Comparison of ENCODE assay signal across 31 cellular contexts in genomic region chr9:18796871-18797270, GRCh38.
"Had no signal": no experiment of that assay in that cellular context is flagged by ENCODE, and none has a peak within 500 bp of the region (broad histone marks: within the 10 kb centered on the region; RNA-seq: fewer than 3 reads in every experiment).

No MANE protein-coding gene starts in this region.

- H3K27ac ChIP-seq: epithelial cell of prostate, gastroesophageal sphincter, parathyroid adenoma, psoas muscle, sigmoid colon, thyroid gland, upper lobe of left lung, vagina had no signal

- H3K4me1 ChIP-seq: psoas muscle, thyroid gland, upper lobe of left lung, vagina had no signal

- ATAC-seq: activated T-cell treated with anti-CD3 and anti-CD28 coated beads, Interleukin-2, amount 50 U/mL, for 4 hours; activated T-helper 17 cell treated with anti-CD3 and anti-CD28 coated beads, Interleukin-2, amount 50 U/mL, for 72 hours; gastroesophageal sphincter; naive thymus-derived CD4-positive, alpha-beta T cell; stimulated activated memory B cell treated with anti-CD40 and anti-IgM and Interleukin-4, amounts not matched to agents 10 μg/mL and 1 μg/mL and 100 μg/mL, for 72 hours; stimulated activated naive CD8-positive, alpha-beta T cell treated with anti-CD3 and anti-CD28 coated beads, Interleukin-15, amount 100 ng/mL, for 72 hours; T-helper 17 cell; WTC11 had no signal

- H3K79me2 ChIP-seq: parathyroid adenoma had no signal

- H3K36me3 ChIP-seq: sigmoid colon, thyroid gland, upper lobe of left lung, vagina had no signal

- DNase-seq: activated CD4-positive, alpha-beta memory T cell treated with anti-CD3 and anti-CD28 coated beads, Interleukin-2, amount 10 ng/mL, durations not matched to agents 7 days and 5 days; activated CD4-positive, alpha-beta T cell treated with anti-CD3 and anti-CD28 coated beads for 1 hour; activated CD4-positive, alpha-beta T cell treated with anti-CD3 and anti-CD28 coated beads, Interleukin-2, amount 10 ng/mL, durations not matched to agents 7 days and 5 days; activated gamma-delta T cell treated with Interleukin-2 at 50 U/mL for 16 hours; activated naive CD4-positive, alpha-beta T cell treated with anti-CD3 and anti-CD28 coated beads, Interleukin-2, amount 50 U/mL, for 16 hours; activated T-cell treated with anti-CD3 and anti-CD28 coated beads, Interleukin-2, amount 50 U/mL, for 4 hours; effector CD8-positive, alpha-beta T cell; left cardiac atrium; mammary epithelial cell; naive thymus-derived CD4-positive, alpha-beta T cell; psoas muscle; sigmoid colon; stimulated activated CD4-positive, alpha-beta T cell treated with anti-CD3 and anti-CD28 coated beads, Interleukin-1b, Interleukin-23, amount 100 ng/mL, for 48 hours; stimulated activated CD4-positive, alpha-beta T cell treated with anti-CD3 and anti-CD28 coated beads, Interleukin-4, amount 100 ng/mL, for 4 hours; stimulated activated CD8-positive, alpha-beta memory T cell treated with anti-CD3 and anti-CD28 coated beads, Interleukin-4, amount 100 ng/mL, for 48 hours; stimulated activated naive CD8-positive, alpha-beta T cell treated with anti-CD3 and anti-CD28 coated beads, Interleukin-15, amount 100 ng/mL, for 72 hours; T-helper 17 cell; T1000; thyroid gland; upper lobe of left lung had no signal

- FAIRE-seq: colon, endometrium, keratinocyte had no signal

- H3K9me3 ChIP-seq: gastroesophageal sphincter, psoas muscle, sigmoid colon, thyroid gland, upper lobe of left lung, vagina had no signal

- H3K27me3 ChIP-seq: gastroesophageal sphincter, sigmoid colon, thyroid gland, upper lobe of left lung, vagina had no signal

- H3K9ac ChIP-seq: parathyroid adenoma had no signal

- H3K4me3 ChIP-seq: gastroesophageal sphincter, psoas muscle, sigmoid colon, smooth muscle cell, thyroid gland, upper lobe of left lung, vagina had no signal

- H2AFZ ChIP-seq: parathyroid adenoma had no signal
